1 cellular context compared by ENCODE assay signal in the genomic region with DNA sequence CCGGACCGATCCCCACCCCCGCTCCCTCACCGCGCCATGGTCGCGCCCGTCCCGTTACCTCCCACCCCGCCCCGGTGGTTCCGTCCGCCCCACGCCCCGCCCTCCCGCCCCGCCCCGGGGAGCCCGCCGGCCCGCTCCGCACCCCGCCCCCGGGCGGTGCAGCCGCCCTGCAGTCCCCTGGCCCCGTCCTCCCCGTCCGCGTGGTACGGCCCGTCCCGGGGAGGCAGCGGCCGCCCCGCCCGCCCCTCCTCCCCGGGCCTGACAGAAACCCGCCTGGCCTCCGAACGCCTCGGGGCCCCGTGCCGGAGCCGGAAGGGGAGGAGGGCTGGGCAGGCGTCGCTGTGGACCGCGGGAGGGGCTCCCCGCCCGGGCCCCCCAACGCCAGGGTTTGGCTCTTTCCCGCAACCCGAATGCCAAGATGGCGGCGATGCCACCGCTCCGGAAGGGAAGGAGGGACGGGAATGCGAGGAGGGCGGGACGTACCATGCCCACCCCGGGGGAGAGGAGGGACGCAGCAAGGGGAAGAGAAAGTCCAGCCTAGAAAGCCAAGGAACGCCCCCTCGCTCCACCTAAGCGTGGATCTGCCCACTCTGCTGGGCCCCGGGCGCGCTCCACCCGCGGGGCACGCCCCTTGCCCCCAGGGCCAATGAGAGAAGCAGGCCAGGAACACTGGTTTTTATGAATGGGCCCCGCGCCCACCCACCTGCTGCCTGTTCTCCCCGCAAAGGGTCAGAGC.
TF ChIP-seq lines count a peak whose summit lies in the region.

A gene (minus strand): TSS at position 56 of the 736 bp plus-strand sequence. CDS start 132 bp downstream, outside the sequence.

TF ChIP-seq in HepG2, 621 proteins besides CTCF, POLR2A, EP300 and RAD21 (continued from another document and continues in another):
- TF ChIP-seq, protein P1, sequence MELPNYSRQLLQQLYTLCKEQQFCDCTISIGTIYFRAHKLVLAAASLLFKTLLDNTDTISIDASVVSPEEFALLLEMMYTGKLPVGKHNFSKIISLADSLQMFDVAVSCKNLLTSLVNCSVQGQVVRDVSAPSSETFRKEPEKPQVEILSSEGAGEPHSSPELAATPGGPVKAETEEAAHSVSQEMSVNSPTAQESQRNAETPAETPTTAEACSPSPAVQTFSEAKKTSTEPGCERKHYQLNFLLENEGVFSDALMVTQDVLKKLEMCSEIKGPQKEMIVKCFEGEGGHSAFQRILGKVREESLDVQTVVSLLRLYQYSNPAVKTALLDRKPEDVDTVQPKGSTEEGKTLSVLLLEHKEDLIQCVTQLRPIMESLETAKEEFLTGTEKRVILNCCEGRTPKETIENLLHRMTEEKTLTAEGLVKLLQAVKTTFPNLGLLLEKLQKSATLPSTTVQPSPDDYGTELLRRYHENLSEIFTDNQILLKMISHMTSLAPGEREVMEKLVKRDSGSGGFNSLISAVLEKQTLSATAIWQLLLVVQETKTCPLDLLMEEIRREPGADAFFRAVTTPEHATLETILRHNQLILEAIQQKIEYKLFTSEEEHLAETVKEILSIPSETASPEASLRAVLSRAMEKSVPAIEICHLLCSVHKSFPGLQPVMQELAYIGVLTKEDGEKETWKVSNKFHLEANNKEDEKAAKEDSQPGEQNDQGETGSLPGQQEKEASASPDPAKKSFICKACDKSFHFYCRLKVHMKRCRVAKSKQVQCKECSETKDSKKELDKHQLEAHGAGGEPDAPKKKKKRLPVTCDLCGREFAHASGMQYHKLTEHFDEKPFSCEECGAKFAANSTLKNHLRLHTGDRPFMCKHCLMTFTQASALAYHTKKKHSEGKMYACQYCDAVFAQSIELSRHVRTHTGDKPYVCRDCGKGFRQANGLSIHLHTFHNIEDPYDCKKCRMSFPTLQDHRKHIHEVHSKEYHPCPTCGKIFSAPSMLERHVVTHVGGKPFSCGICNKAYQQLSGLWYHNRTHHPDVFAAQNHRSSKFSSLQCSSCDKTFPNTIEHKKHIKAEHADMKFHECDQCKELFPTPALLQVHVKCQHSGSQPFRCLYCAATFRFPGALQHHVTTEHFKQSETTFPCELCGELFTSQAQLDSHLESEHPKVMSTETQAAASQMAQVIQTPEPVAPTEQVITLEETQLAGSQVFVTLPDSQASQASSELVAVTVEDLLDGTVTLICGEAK (IDR thresholded peaks at IDR 0.05): no peak
- TF ChIP-seq, protein P1 (CRISPR knock-in tag; IDR thresholded peaks at IDR 0.05): no peak
- no peak for TF ChIP-seq TBX3 (IDR thresholded peaks at IDR 0.05; ENCODE audit: borderline replicate concordance)
- TF ChIP-seq ZNF75D (CRISPR knock-in tag; IDR thresholded peaks at IDR 0.05; ENCODE audit: borderline replicate concordance): no peak
- TF ChIP-seq ZNF644 (CRISPR knock-in tag; IDR thresholded peaks at IDR 0.05; ENCODE audit: low read depth): no peak
- 0 out of 2 replicates have a peak, but pooled peaks have one; percentile 74 for TF ChIP-seq ZNF292 (CRISPR knock-in tag; IDR thresholded peaks at IDR 0.05; ENCODE audit: borderline replicate concordance, low read depth)
- TF ChIP-seq, protein P2, sequence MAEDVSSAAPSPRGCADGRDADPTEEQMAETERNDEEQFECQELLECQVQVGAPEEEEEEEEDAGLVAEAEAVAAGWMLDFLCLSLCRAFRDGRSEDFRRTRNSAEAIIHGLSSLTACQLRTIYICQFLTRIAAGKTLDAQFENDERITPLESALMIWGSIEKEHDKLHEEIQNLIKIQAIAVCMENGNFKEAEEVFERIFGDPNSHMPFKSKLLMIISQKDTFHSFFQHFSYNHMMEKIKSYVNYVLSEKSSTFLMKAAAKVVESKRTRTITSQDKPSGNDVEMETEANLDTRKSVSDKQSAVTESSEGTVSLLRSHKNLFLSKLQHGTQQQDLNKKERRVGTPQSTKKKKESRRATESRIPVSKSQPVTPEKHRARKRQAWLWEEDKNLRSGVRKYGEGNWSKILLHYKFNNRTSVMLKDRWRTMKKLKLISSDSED (CRISPR knock-in tag; IDR thresholded peaks at IDR 0.05): no peak
- peak; percentile 79 for TF ChIP-seq GFI1 (CRISPR knock-in tag; IDR thresholded peaks at IDR 0.05; ENCODE audit: borderline replicate concordance)
- peak; percentile 62; the same call in 1 of the 2 replicates for TF ChIP-seq RXRA (CRISPR knock-in tag; IDR thresholded peaks at IDR 0.05)
- no peak; the same call in 1 of the 2 replicates for TF ChIP-seq NAIF1 (CRISPR knock-in tag; IDR thresholded peaks at IDR 0.05; ENCODE audit: borderline replicate concordance)
- TF ChIP-seq EZH2 (conservative IDR thresholded peaks at IDR 0.05; ENCODE audit: low read depth, low read length): no peak
- TF ChIP-seq, protein P3, sequence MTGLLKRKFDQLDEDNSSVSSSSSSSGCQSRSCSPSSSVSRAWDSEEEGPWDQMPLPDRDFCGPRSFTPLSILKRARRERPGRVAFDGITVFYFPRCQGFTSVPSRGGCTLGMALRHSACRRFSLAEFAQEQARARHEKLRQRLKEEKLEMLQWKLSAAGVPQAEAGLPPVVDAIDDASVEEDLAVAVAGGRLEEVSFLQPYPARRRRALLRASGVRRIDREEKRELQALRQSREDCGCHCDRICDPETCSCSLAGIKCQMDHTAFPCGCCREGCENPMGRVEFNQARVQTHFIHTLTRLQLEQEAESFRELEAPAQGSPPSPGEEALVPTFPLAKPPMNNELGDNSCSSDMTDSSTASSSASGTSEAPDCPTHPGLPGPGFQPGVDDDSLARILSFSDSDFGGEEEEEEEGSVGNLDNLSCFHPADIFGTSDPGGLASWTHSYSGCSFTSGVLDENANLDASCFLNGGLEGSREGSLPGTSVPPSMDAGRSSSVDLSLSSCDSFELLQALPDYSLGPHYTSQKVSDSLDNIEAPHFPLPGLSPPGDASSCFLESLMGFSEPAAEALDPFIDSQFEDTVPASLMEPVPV (CRISPR knock-in tag; IDR thresholded peaks at IDR 0.05): peak; percentile 81; the same call in 1 of the 2 replicates
- TF ChIP-seq TBX2 (CRISPR knock-in tag; IDR thresholded peaks at IDR 0.05; ENCODE audit: borderline replicate concordance): peak; percentile 89
- TF ChIP-seq ZNF143 (CRISPR knock-in tag; IDR thresholded peaks at IDR 0.05): no peak; the same call in 1 of the 2 replicates
- peak; percentile 62 for TF ChIP-seq HCFC1 (IDR thresholded peaks at IDR 0.05; ENCODE audit: low read depth, low read length)
- TF ChIP-seq ZNF709 (CRISPR knock-in tag; IDR thresholded peaks at IDR 0.05): peak; percentile 45; the same call in 1 of the 2 replicates
- TF ChIP-seq PAWR (CRISPR knock-in tag; IDR thresholded peaks at IDR 0.05; ENCODE audit: borderline replicate concordance): no peak
- TF ChIP-seq ZNF136 (CRISPR knock-in tag; IDR thresholded peaks at IDR 0.05; ENCODE audit: low read depth): 0 out of 2 replicates have a peak, but pooled peaks have one; percentile 57
- TF ChIP-seq ISL2 (CRISPR knock-in tag; IDR thresholded peaks at IDR 0.05): peak; percentile 86
- TF ChIP-seq BRCA1 (CRISPR knock-in tag; IDR thresholded peaks at IDR 0.05): 0 out of 2 replicates have a peak, but pooled peaks have one; percentile 34
- TF ChIP-seq, protein P4, sequence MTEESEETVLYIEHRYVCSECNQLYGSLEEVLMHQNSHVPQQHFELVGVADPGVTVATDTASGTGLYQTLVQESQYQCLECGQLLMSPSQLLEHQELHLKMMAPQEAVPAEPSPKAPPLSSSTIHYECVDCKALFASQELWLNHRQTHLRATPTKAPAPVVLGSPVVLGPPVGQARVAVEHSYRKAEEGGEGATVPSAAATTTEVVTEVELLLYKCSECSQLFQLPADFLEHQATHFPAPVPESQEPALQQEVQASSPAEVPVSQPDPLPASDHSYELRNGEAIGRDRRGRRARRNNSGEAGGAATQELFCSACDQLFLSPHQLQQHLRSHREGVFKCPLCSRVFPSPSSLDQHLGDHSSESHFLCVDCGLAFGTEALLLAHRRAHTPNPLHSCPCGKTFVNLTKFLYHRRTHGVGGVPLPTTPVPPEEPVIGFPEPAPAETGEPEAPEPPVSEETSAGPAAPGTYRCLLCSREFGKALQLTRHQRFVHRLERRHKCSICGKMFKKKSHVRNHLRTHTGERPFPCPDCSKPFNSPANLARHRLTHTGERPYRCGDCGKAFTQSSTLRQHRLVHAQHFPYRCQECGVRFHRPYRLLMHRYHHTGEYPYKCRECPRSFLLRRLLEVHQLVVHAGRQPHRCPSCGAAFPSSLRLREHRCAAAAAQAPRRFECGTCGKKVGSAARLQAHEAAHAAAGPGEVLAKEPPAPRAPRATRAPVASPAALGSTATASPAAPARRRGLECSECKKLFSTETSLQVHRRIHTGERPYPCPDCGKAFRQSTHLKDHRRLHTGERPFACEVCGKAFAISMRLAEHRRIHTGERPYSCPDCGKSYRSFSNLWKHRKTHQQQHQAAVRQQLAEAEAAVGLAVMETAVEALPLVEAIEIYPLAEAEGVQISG (CRISPR knock-in tag; IDR thresholded peaks at IDR 0.05): peak; percentile 90
- TF ChIP-seq GATA4 (IDR thresholded peaks at IDR 0.05; ENCODE audit: borderline replicate concordance, low read depth): peak; percentile 31; the same call in 1 of the 2 replicates
- TF ChIP-seq, protein P5, sequence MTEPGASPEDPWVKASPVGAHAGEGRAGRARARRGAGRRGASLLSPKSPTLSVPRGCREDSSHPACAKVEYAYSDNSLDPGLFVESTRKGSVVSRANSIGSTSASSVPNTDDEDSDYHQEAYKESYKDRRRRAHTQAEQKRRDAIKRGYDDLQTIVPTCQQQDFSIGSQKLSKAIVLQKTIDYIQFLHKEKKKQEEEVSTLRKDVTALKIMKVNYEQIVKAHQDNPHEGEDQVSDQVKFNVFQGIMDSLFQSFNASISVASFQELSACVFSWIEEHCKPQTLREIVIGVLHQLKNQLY (CRISPR knock-in tag; IDR thresholded peaks at IDR 0.05): peak; percentile 26; the same call in 1 of the 2 replicates
- peak; percentile 92 for TF ChIP-seq IRF2 (CRISPR knock-in tag; IDR thresholded peaks at IDR 0.05)
- TF ChIP-seq, protein P6, sequence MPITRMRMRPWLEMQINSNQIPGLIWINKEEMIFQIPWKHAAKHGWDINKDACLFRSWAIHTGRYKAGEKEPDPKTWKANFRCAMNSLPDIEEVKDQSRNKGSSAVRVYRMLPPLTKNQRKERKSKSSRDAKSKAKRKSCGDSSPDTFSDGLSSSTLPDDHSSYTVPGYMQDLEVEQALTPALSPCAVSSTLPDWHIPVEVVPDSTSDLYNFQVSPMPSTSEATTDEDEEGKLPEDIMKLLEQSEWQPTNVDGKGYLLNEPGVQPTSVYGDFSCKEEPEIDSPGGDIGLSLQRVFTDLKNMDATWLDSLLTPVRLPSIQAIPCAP (CRISPR knock-in tag; IDR thresholded peaks at IDR 0.05; ENCODE audit: low read depth): 0 out of 2 replicates have a peak, but pooled peaks have one; percentile 33
- peak; percentile 86; the same call in 1 of the 2 replicates for TF ChIP-seq SIN3B (IDR thresholded peaks at IDR 0.05; ENCODE audit: low read length)
- TF ChIP-seq MTF2 (CRISPR knock-in tag; IDR thresholded peaks at IDR 0.05; ENCODE audit: borderline replicate concordance): no peak
- peak; percentile 79; the same call in 1 of the 2 replicates for TF ChIP-seq YEATS2 (CRISPR knock-in tag; IDR thresholded peaks at IDR 0.05; ENCODE audit: borderline replicate concordance)
- no peak for TF ChIP-seq CHCHD3 (CRISPR knock-in tag; IDR thresholded peaks at IDR 0.05)
- peak; percentile 86; the same call in 1 of the 2 replicates for TF ChIP-seq HOXD1 (CRISPR knock-in tag; IDR thresholded peaks at IDR 0.05)
- TF ChIP-seq ZNF83 (CRISPR knock-in tag; IDR thresholded peaks at IDR 0.05; ENCODE audit: borderline replicate concordance): peak; percentile 52; the same call in 1 of the 2 replicates
- no peak; the same call in 1 of the 2 replicates for TF ChIP-seq ZBTB3 (CRISPR knock-in tag; IDR thresholded peaks at IDR 0.05; ENCODE audit: borderline replicate concordance, low read depth)
- peak; percentile 78; the same call in 1 of the 2 replicates for TF ChIP-seq ZSCAN20 (CRISPR knock-in tag; IDR thresholded peaks at IDR 0.05; ENCODE audit: borderline replicate concordance)
- no peak for TF ChIP-seq THYN1 (CRISPR knock-in tag; IDR thresholded peaks at IDR 0.05; ENCODE audit: borderline replicate concordance, low read depth)
- TF ChIP-seq ZNF557 (CRISPR knock-in tag; IDR thresholded peaks at IDR 0.05): 0 out of 2 replicates have a peak, but pooled peaks have one; percentile 84
- peak; percentile 60; the same call in 1 of the 2 replicates for TF ChIP-seq KMT2B (CRISPR knock-in tag; IDR thresholded peaks at IDR 0.05)
- TF ChIP-seq TOPORS (CRISPR knock-in tag; IDR thresholded peaks at IDR 0.05): no peak
- TF ChIP-seq ZNF547 (CRISPR knock-in tag; IDR thresholded peaks at IDR 0.05): peak; percentile 21
- TF ChIP-seq, protein P7, sequence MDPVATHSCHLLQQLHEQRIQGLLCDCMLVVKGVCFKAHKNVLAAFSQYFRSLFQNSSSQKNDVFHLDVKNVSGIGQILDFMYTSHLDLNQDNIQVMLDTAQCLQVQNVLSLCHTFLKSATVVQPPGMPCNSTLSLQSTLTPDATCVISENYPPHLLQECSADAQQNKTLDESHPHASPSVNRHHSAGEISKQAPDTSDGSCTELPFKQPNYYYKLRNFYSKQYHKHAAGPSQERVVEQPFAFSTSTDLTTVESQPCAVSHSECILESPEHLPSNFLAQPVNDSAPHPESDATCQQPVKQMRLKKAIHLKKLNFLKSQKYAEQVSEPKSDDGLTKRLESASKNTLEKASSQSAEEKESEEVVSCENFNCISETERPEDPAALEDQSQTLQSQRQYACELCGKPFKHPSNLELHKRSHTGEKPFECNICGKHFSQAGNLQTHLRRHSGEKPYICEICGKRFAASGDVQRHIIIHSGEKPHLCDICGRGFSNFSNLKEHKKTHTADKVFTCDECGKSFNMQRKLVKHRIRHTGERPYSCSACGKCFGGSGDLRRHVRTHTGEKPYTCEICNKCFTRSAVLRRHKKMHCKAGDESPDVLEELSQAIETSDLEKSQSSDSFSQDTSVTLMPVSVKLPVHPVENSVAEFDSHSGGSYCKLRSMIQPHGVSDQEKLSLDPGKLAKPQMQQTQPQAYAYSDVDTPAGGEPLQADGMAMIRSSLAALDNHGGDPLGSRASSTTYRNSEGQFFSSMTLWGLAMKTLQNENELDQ (CRISPR knock-in tag; IDR thresholded peaks at IDR 0.05; ENCODE audit: borderline replicate concordance): no peak
